1 cellular context compared by ENCODE assay signal in the genomic region with DNA sequence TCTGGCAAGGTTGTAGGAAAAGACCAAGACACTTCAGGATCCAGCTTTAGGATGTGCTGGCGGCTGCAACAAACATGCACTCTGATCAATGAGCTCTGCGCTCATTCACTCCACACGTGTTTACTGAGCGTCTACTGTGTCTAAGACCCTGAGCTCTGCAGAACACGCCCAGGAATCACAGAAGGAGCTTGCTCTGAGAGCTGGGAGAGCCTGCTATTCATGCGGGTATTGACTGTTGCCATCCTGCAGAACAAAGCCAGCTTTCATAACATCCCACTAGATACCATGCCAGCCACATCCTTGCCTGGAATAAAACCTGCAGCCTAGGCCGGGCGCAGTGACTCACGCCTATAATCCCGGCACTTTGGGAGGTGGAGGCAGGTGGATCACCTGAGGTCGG.
TF ChIP-seq lines count a peak whose summit lies in the region.

No MANE protein-coding gene starts in this region.

TF ChIP-seq in HepG2, 621 proteins besides CTCF, POLR2A, EP300 and RAD21 (continued from another document and continues in another):
- TF ChIP-seq, protein P1, sequence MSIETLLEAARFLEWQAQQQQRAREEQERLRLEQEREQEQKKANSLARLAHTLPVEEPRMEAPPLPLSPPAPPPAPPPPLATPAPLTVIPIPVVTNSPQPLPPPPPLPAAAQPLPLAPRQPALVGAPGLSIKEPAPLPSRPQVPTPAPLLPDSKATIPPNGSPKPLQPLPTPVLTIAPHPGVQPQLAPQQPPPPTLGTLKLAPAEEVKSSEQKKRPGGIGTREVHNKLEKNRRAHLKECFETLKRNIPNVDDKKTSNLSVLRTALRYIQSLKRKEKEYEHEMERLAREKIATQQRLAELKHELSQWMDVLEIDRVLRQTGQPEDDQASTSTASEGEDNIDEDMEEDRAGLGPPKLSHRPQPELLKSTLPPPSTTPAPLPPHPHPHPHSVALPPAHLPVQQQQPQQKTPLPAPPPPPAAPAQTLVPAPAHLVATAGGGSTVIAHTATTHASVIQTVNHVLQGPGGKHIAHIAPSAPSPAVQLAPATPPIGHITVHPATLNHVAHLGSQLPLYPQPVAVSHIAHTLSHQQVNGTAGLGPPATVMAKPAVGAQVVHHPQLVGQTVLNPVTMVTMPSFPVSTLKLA (IDR thresholded peaks at IDR 0.05): 0 out of 2 replicates have a peak, but pooled peaks have one; percentile 27
- TF ChIP-seq ZNF205 (CRISPR knock-in tag; IDR thresholded peaks at IDR 0.05) (peak; percentile 97), HOXD1 (CRISPR knock-in tag; IDR thresholded peaks at IDR 0.05) (no peak), ZNF234 (CRISPR knock-in tag; conservative IDR thresholded peaks at IDR 0.05) (no peak), BRCA1 (CRISPR knock-in tag; IDR thresholded peaks at IDR 0.05) (no peak), KDM6A (CRISPR knock-in tag; IDR thresholded peaks at IDR 0.05; ENCODE audit: low read depth) (0 out of 2 replicates have a peak, but pooled peaks have one; percentile 26), YEATS4 (CRISPR knock-in tag; IDR thresholded peaks at IDR 0.05; ENCODE audit: borderline replicate concordance) (no peak), ZBTB3 (CRISPR knock-in tag; IDR thresholded peaks at IDR 0.05; ENCODE audit: borderline replicate concordance, low read depth) (no peak), ZNF83 (CRISPR knock-in tag; IDR thresholded peaks at IDR 0.05; ENCODE audit: borderline replicate concordance) (no peak), CHD2 (IDR thresholded peaks at IDR 0.05; ENCODE audit: low read depth, low read length) (no peak), EEA1 (CRISPR knock-in tag; IDR thresholded peaks at IDR 0.05; ENCODE audit: borderline replicate concordance) (no peak), HDAC1 (CRISPR knock-in tag; IDR thresholded peaks at IDR 0.05) (no peak), TP53 (CRISPR knock-in tag; conservative IDR thresholded peaks at IDR 0.05) (no peak), ZNF607 (CRISPR knock-in tag; IDR thresholded peaks at IDR 0.05; ENCODE audit: borderline replicate concordance) (no peak), ZNF619 (CRISPR knock-in tag; IDR thresholded peaks at IDR 0.05) (no peak), ZNF460 (CRISPR knock-in tag; IDR thresholded peaks at IDR 0.05; ENCODE audit: borderline replicate concordance) (no peak), MLLT10 (CRISPR knock-in tag; IDR thresholded peaks at IDR 0.05) (no peak), RBAK (CRISPR knock-in tag; IDR thresholded peaks at IDR 0.05) (no peak), ZNF382 (CRISPR knock-in tag; IDR thresholded peaks at IDR 0.05; ENCODE audit: borderline replicate concordance) (no peak), NR2F1 (CRISPR knock-in tag; IDR thresholded peaks at IDR 0.05) (no peak), SMAD1 (CRISPR knock-in tag; IDR thresholded peaks at IDR 0.05; ENCODE audit: borderline replicate concordance, low read depth) (no peak), ZNF354B (CRISPR knock-in tag; IDR thresholded peaks at IDR 0.05) (no peak), ZNF136 (CRISPR knock-in tag; IDR thresholded peaks at IDR 0.05; ENCODE audit: low read depth) (no peak), ZNF652 (CRISPR knock-in tag; IDR thresholded peaks at IDR 0.05; ENCODE audit: borderline replicate concordance, low read depth) (no peak)
- TF ChIP-seq, protein P2, sequence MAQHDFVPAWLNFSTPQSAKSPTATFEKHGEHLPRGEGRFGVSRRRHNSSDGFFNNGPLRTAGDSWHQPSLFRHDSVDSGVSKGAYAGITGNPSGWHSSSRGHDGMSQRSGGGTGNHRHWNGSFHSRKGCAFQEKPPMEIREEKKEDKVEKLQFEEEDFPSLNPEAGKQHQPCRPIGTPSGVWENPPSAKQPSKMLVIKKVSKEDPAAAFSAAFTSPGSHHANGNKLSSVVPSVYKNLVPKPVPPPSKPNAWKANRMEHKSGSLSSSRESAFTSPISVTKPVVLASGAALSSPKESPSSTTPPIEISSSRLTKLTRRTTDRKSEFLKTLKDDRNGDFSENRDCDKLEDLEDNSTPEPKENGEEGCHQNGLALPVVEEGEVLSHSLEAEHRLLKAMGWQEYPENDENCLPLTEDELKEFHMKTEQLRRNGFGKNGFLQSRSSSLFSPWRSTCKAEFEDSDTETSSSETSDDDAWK (CRISPR knock-in tag; IDR thresholded peaks at IDR 0.05): no peak
- TF ChIP-seq, protein P3, sequence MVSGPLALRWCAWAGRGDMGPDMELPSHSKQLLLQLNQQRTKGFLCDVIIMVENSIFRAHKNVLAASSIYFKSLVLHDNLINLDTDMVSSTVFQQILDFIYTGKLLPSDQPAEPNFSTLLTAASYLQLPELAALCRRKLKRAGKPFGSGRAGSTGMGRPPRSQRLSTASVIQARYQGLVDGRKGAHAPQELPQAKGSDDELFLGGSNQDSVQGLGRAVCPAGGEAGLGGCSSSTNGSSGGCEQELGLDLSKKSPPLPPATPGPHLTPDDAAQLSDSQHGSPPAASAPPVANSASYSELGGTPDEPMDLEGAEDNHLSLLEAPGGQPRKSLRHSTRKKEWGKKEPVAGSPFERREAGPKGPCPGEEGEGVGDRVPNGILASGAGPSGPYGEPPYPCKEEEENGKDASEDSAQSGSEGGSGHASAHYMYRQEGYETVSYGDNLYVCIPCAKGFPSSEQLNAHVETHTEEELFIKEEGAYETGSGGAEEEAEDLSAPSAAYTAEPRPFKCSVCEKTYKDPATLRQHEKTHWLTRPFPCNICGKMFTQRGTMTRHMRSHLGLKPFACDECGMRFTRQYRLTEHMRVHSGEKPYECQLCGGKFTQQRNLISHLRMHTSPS (CRISPR knock-in tag; IDR thresholded peaks at IDR 0.05; ENCODE audit: low read depth): 0 out of 2 replicates have a peak, but pooled peaks have one; percentile 40
- TF ChIP-seq, protein P4, sequence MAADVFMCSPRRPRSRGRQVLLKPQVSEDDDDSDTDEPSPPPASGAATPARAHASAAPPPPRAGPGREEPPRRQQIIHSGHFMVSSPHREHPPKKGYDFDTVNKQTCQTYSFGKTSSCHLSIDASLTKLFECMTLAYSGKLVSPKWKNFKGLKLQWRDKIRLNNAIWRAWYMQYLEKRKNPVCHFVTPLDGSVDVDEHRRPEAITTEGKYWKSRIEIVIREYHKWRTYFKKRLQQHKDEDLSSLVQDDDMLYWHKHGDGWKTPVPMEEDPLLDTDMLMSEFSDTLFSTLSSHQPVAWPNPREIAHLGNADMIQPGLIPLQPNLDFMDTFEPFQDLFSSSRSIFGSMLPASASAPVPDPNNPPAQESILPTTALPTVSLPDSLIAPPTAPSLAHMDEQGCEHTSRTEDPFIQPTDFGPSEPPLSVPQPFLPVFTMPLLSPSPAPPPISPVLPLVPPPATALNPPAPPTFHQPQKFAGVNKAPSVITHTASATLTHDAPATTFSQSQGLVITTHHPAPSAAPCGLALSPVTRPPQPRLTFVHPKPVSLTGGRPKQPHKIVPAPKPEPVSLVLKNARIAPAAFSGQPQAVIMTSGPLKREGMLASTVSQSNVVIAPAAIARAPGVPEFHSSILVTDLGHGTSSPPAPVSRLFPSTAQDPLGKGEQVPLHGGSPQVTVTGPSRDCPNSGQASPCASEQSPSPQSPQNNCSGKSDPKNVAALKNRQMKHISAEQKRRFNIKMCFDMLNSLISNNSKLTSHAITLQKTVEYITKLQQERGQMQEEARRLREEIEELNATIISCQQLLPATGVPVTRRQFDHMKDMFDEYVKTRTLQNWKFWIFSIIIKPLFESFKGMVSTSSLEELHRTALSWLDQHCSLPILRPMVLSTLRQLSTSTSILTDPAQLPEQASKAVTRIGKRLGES (CRISPR knock-in tag; IDR thresholded peaks at IDR 0.05; ENCODE audit: borderline replicate concordance): peak; percentile 36; the same call in 1 of the 2 replicates
- TF ChIP-seq, protein P5, sequence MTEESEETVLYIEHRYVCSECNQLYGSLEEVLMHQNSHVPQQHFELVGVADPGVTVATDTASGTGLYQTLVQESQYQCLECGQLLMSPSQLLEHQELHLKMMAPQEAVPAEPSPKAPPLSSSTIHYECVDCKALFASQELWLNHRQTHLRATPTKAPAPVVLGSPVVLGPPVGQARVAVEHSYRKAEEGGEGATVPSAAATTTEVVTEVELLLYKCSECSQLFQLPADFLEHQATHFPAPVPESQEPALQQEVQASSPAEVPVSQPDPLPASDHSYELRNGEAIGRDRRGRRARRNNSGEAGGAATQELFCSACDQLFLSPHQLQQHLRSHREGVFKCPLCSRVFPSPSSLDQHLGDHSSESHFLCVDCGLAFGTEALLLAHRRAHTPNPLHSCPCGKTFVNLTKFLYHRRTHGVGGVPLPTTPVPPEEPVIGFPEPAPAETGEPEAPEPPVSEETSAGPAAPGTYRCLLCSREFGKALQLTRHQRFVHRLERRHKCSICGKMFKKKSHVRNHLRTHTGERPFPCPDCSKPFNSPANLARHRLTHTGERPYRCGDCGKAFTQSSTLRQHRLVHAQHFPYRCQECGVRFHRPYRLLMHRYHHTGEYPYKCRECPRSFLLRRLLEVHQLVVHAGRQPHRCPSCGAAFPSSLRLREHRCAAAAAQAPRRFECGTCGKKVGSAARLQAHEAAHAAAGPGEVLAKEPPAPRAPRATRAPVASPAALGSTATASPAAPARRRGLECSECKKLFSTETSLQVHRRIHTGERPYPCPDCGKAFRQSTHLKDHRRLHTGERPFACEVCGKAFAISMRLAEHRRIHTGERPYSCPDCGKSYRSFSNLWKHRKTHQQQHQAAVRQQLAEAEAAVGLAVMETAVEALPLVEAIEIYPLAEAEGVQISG (CRISPR knock-in tag; IDR thresholded peaks at IDR 0.05): no peak
- TF ChIP-seq, protein P6, sequence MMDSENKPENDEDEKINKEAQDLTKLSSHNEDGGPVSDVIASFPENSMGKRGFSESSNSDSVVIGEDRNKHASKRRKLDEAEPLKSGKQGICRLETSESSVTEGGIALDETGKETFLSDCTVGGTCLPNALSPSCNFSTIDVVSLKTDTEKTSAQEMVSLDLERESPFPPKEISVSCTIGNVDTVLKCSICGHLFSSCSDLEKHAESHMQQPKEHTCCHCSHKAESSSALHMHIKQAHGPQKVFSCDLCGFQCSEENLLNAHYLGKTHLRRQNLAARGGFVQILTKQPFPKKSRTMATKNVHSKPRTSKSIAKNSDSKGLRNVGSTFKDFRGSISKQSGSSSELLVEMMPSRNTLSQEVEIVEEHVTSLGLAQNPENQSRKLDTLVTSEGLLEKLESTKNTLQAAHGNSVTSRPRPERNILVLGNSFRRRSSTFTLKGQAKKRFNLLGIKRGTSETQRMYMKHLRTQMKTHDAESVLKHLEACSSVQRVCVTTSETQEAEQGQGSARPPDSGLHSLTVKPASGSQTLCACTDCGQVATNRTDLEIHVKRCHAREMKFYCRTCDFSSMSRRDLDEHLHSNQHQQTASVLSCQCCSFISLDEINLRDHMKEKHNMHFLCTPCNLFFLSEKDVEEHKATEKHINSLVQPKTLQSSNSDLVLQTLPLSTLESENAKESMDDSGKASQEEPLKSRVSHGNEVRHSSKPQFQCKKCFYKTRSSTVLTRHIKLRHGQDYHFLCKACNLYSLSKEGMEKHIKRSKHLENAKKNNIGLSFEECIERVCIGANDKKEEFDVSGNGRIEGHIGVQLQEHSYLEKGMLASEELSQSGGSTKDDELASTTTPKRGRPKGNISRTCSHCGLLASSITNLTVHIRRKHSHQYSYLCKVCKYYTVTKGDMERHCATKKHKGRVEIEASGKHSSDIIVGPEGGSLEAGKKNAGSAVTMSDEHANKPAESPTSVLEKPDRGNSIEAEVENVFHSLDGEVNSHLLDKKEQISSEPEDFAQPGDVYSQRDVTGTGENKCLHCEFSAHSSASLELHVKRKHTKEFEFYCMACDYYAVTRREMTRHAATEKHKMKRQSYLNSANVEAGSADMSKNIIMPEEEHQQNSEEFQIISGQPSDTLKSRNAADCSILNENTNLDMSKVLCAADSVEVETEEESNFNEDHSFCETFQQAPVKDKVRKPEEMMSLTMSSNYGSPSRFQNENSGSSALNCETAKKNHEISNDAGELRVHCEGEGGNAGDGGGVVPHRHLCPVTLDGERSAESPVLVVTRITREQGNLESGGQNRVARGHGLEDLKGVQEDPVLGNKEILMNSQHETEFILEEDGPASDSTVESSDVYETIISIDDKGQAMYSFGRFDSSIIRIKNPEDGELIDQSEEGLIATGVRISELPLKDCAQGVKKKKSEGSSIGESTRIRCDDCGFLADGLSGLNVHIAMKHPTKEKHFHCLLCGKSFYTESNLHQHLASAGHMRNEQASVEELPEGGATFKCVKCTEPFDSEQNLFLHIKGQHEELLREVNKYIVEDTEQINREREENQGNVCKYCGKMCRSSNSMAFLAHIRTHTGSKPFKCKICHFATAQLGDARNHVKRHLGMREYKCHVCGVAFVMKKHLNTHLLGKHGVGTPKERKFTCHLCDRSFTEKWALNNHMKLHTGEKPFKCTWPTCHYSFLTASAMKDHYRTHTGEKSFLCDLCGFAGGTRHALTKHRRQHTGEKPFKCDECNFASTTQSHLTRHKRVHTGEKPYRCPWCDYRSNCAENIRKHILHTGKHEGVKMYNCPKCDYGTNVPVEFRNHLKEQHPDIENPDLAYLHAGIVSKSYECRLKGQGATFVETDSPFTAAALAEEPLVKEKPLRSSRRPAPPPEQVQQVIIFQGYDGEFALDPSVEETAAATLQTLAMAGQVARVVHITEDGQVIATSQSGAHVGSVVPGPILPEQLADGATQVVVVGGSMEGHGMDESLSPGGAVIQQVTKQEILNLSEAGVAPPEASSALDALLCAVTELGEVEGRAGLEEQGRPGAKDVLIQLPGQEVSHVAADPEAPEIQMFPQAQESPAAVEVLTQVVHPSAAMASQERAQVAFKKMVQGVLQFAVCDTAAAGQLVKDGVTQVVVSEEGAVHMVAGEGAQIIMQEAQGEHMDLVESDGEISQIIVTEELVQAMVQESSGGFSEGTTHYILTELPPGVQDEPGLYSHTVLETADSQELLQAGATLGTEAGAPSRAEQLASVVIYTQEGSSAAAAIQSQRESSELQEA (CRISPR knock-in tag; IDR thresholded peaks at IDR 0.05; ENCODE audit: not compliant biosample characterization): no peak
- TF ChIP-seq, protein P7, sequence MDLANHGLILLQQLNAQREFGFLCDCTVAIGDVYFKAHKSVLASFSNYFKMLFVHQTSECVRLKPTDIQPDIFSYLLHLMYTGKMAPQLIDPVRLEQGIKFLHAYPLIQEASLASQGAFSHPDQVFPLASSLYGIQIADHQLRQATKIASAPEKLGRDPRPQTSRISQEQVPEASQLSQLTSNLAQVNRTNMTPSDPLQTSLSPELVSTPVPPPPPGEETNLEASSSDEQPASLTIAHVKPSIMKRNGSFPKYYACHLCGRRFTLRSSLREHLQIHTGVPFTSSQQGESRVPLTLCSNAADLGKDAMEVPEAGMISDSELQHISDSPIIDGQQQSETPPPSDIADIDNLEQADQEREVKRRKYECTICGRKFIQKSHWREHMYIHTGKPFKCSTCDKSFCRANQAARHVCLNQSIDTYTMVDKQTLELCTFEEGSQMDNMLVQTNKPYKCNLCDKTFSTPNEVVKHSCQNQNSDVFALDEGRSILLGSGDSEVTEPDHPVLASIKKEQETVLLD (CRISPR knock-in tag; IDR thresholded peaks at IDR 0.05; ENCODE audit: low read depth): no peak
- TF ChIP-seq, protein P8, sequence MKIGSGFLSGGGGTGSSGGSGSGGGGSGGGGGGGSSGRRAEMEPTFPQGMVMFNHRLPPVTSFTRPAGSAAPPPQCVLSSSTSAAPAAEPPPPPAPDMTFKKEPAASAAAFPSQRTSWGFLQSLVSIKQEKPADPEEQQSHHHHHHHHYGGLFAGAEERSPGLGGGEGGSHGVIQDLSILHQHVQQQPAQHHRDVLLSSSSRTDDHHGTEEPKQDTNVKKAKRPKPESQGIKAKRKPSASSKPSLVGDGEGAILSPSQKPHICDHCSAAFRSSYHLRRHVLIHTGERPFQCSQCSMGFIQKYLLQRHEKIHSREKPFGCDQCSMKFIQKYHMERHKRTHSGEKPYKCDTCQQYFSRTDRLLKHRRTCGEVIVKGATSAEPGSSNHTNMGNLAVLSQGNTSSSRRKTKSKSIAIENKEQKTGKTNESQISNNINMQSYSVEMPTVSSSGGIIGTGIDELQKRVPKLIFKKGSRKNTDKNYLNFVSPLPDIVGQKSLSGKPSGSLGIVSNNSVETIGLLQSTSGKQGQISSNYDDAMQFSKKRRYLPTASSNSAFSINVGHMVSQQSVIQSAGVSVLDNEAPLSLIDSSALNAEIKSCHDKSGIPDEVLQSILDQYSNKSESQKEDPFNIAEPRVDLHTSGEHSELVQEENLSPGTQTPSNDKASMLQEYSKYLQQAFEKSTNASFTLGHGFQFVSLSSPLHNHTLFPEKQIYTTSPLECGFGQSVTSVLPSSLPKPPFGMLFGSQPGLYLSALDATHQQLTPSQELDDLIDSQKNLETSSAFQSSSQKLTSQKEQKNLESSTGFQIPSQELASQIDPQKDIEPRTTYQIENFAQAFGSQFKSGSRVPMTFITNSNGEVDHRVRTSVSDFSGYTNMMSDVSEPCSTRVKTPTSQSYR (CRISPR knock-in tag; IDR thresholded peaks at IDR 0.05; ENCODE audit: borderline replicate concordance): no peak; the same call in 1 of the 2 replicates
